Comparison of ENCODE assay signal across 16 cellular contexts in the genomic region with DNA sequence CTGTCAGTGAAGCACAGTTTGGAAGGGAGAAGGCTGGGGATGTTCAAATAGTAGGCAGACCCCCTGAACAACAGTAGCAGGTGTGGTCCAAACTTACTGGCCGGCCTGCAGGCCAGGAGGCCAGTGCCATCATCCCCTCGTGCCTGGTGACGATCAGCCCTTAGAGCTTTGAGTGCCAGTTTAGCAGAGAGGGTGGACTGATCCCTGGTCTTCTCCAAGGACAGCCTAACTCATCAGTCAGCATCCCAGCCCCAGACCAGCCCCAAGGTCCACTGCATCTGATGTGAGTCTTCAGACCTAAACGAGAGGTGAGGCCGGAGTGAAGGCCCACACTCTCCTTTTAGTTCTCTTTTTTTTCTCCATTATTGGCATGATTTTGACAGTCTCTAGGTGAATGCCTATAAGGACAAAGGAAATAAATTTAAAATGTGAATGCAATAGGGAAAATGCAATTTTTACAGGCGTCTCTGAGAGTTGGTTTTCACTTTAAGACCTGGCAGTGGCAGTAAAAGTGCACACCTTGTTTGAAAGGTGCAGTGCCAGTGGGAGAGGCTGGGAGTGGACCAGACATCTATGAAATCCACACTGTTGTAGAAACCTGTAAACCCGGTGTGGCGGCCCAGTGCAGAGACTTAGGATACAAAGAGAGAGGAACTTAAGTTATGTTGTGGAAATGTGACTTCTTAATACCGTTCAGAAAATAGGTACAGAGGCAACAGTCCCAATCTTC.
DNase-seq lines count a peak whose midpoint lies in the region; ATAC-seq and TF ChIP-seq lines count a peak whose summit lies in the region.
"Had no signal": no experiment of that assay in that cellular context is flagged by ENCODE, and none has a peak within 500 bp of the region (broad histone marks: within the 10 kb centered on the region; RNA-seq: fewer than 3 reads in every experiment).

No MANE protein-coding gene starts in this region.

- DNase-seq in activated CD4-positive, alpha-beta T cell treated with anti-CD3 and anti-CD28 coated beads, Interleukin-2, amount 10 ng/mL, durations not matched to agents 7 days and 5 days = no peak
- DNase-seq in activated CD4-positive, alpha-beta T cell treated with anti-CD3 and anti-CD28 coated beads for 36 hours = no peak
- DNase-seq in H7 (peak; percentile 5), mesenteric fat pad (ENCODE audit: low spot score) (peak; percentile 28), prostate gland (ENCODE audit: low spot score) (peak; percentile 59), T1000 (lab: John Stamatoyannopoulos, UW) (no peak), WERI-Rb-1 (no peak)
- DNase-seq: C1 segment of cervical spinal cord, Caco-2, DMS53, Karpas-422, NCI-H187 treated with DMSO at 0.1 percent for 48 hours, NCI-H446 treated with DMSO at 0.1 percent for 48 hours, NCI-H748 treated with DMSO at 0.1 percent for 48 hours had no signal

- peaks cover 13% of the 10 kb centered on the region for H3K27me3 Mint-ChIP-seq in activated CD4-positive, alpha-beta T cell treated with anti-CD3 and anti-CD28 coated beads, Interleukin-2, amount 10 ng/mL, durations not matched to agents 7 days and 5 days
- H3K27me3 Mint-ChIP-seq in activated CD4-positive, alpha-beta T cell treated with anti-CD3 and anti-CD28 coated beads for 36 hours = peaks cover 4% of the 10 kb centered on the region

- H3K36me3 ChIP-seq in H7 (replicated peaks; ENCODE audit: control insufficient read depth, insufficient read depth, low read length) (no peaks in the 10 kb centered on the region), prostate gland (no peaks in the 10 kb centered on the region), WERI-Rb-1 (no peaks in the 10 kb centered on the region)

- H3K36me3 Mint-ChIP-seq in activated CD4-positive, alpha-beta T cell treated with anti-CD3 and anti-CD28 coated beads, Interleukin-2, amount 10 ng/mL, durations not matched to agents 7 days and 5 days (ENCODE audit: low read depth) = no peaks in the 10 kb centered on the region
- H3K36me3 Mint-ChIP-seq in activated CD4-positive, alpha-beta T cell treated with anti-CD3 and anti-CD28 coated beads for 36 hours (ENCODE audit: low read depth) = no peaks in the 10 kb centered on the region

- no peaks in the 10 kb centered on the region for H3K9me3 Mint-ChIP-seq in activated CD4-positive, alpha-beta T cell treated with anti-CD3 and anti-CD28 coated beads, Interleukin-2, amount 10 ng/mL, durations not matched to agents 7 days and 5 days
- no peaks in the 10 kb centered on the region for H3K9me3 Mint-ChIP-seq in activated CD4-positive, alpha-beta T cell treated with anti-CD3 and anti-CD28 coated beads for 36 hours (ENCODE audit: low read depth)

- no peak for TF ChIP-seq CTCF in prostate gland (IDR thresholded peaks at IDR 0.05)
- no peak for TF ChIP-seq CTCF in WERI-Rb-1 (IDR thresholded peaks at IDR 0.05; ENCODE audit: low read depth, low read length)

- no peak for ATAC-seq in activated CD4-positive, alpha-beta T cell treated with anti-CD3 and anti-CD28 coated beads for 36 hours
- ATAC-seq in GM21717 (IDR thresholded peaks at IDR 0.05; ENCODE audit: unreplicated experiment) = no peak
- ATAC-seq: Panc1 had no signal

- CTCF ChIA-PET in activated CD4-positive, alpha-beta T cell treated with anti-CD3 and anti-CD28 coated beads, Interleukin-2, amount 10 ng/mL, durations not matched to agents 7 days and 5 days (lab: Charles Lee) = no interaction called here
- CTCF ChIA-PET in activated CD4-positive, alpha-beta T cell treated with anti-CD3 and anti-CD28 coated beads for 36 hours (lab: Charles Lee) = no interaction called here

- no peaks in the 10 kb centered on the region for H3K9me3 ChIP-seq in prostate gland
- no peaks in the 10 kb centered on the region for H3K9me3 ChIP-seq in WERI-Rb-1 (ENCODE audit: severe bottlenecking)

- TF ChIP-seq POLR2A in prostate gland (IDR thresholded peaks at IDR 0.05) = no peak

- H3K4me1 ChIP-seq in prostate gland (replicated peaks) = no peaks in the 10 kb centered on the region
- H3K4me1 ChIP-seq: Caco-2 had no signal

- H3K4me3 ChIP-seq in H7 (ENCODE audit: insufficient read depth, low read depth, low read length) (no peak overlapping the region), prostate gland (no peak overlapping the region), WERI-Rb-1 (ENCODE audit: low read depth, low read length) (no peak overlapping the region)

- intact Hi-C loops in activated CD4-positive, alpha-beta T cell treated with anti-CD3 and anti-CD28 coated beads for 36 hours (cut with DNase I, micrococcal nuclease) = no loop called here
- intact Hi-C loops in prostate gland (cut with DNase I) = no loop called here

- H3K4me3 Mint-ChIP-seq in activated CD4-positive, alpha-beta T cell treated with anti-CD3 and anti-CD28 coated beads, Interleukin-2, amount 10 ng/mL, durations not matched to agents 7 days and 5 days = peak overlapping the region; percentile 18
- no peak overlapping the region for H3K4me3 Mint-ChIP-seq in activated CD4-positive, alpha-beta T cell treated with anti-CD3 and anti-CD28 coated beads for 36 hours

- H3K4me1 Mint-ChIP-seq in activated CD4-positive, alpha-beta T cell treated with anti-CD3 and anti-CD28 coated beads, Interleukin-2, amount 10 ng/mL, durations not matched to agents 7 days and 5 days = peaks cover 32% of the 10 kb centered on the region
- peaks cover 12% of the 10 kb centered on the region for H3K4me1 Mint-ChIP-seq in activated CD4-positive, alpha-beta T cell treated with anti-CD3 and anti-CD28 coated beads for 36 hours

- H3K27me3 ChIP-seq in H7 (ENCODE audit: control insufficient read depth, insufficient read depth, low read length) (no peaks in the 10 kb centered on the region), prostate gland (replicated peaks; ENCODE audit: insufficient read depth) (no peaks in the 10 kb centered on the region), WERI-Rb-1 (ENCODE audit: insufficient read depth, low read depth, severe bottlenecking) (no peaks in the 10 kb centered on the region)

- H3K27ac Mint-ChIP-seq in activated CD4-positive, alpha-beta T cell treated with anti-CD3 and anti-CD28 coated beads, Interleukin-2, amount 10 ng/mL, durations not matched to agents 7 days and 5 days = peak overlapping the region; percentile 71
- H3K27ac Mint-ChIP-seq in activated CD4-positive, alpha-beta T cell treated with anti-CD3 and anti-CD28 coated beads for 36 hours = no peak overlapping the region

- WGBS in prostate gland = 70% methylated on average over 9 of the region's 9 CpGs

- H3K27ac ChIP-seq in prostate gland (no peak overlapping the region), WERI-Rb-1 (no peak overlapping the region)

- POLR2A ChIA-PET in activated CD4-positive, alpha-beta T cell treated with anti-CD3 and anti-CD28 coated beads, Interleukin-2, amount 10 ng/mL, durations not matched to agents 7 days and 5 days (lab: Charles Lee) = no interaction called here
- POLR2A ChIA-PET in activated CD4-positive, alpha-beta T cell treated with anti-CD3 and anti-CD28 coated beads for 36 hours (lab: Charles Lee) = no interaction called here

Comparison
In these comparisons a context has a peak if more than half of its experiments do, and no peak if none do; other contexts are left out.
1. DNase-seq: peak in H7 (single experiment), mesenteric fat pad (single experiment) and prostate gland (single experiment); none in activated CD4-positive, alpha-beta T cell treated with anti-CD3 and anti-CD28 coated beads, Interleukin-2, amount 10 ng/mL, durations not matched to agents 7 days and 5 days (single experiment), activated CD4-positive, alpha-beta T cell treated with anti-CD3 and anti-CD28 coated beads for 36 hours (single experiment), T1000 (single experiment) and WERI-Rb-1 (single experiment).